19 cellular contexts compared by ENCODE assay signal in genomic region chr5:126605525-126605924, GRCh38. TPM values are rescaled to one million over a fixed set of nuclear protein-coding genes. Genes with fewer than 3 reads are reported as not detected.
DNase-seq lines count a peak whose midpoint lies in the region; ATAC-seq and TF ChIP-seq lines count a peak whose summit lies in the region.
"Had no signal": no experiment of that assay in that cellular context is flagged by ENCODE, and none has a peak within 500 bp of the region (broad histone marks: within the 10 kb centered on the region; RNA-seq: fewer than 3 reads in every experiment).

No MANE protein-coding gene starts in this region.

- no peaks in the 10 kb centered on the region for H3K9me2 ChIP-seq in neural cell (ENCODE audit: insufficient read depth, low read length)

- peaks cover 29 to 52% of the 10 kb centered on the region in 2 donors for H3K36me3 Mint-ChIP-seq in CD4-positive, alpha-beta memory T cell
- peaks cover 32% of the 10 kb centered on the region for H3K36me3 Mint-ChIP-seq in HFFc6 (ENCODE audit: low read depth)
- peaks cover 56% of the 10 kb centered on the region for H3K36me3 Mint-ChIP-seq in activated T-helper 2 cell treated with anti-CD3 and anti-CD28 coated beads, Interferon-gamma antibody, Interleukin-2, Interleukin-4, amounts not matched to agents 10 μg/mL and 5 μg/mL and 100 μg/mL, durations not matched to agents 14 hours and 24 hours and 36 hours (ENCODE audit: low read depth)

- H3K4me3 ChIP-seq in CD4-positive, alpha-beta memory T cell (ENCODE audit: low read length in 2 of 2): no peak overlapping the region
- H3K4me3 ChIP-seq in neural cell (ENCODE audit: low read length): peak overlapping the region; percentile 38
- H3K4me3 ChIP-seq: ovary, skin epidermis, tibial nerve had no signal

- H3K9me3 ChIP-seq in CD4-positive, alpha-beta memory T cell (ENCODE audit: control insufficient read depth in 1 of 2, low read length in 2 of 2): no peaks in the 10 kb centered on the region
- H3K9me3 ChIP-seq in neural cell (ENCODE audit: low read length): no peaks in the 10 kb centered on the region
- H3K9me3 ChIP-seq: BE2C, ovary, tibial nerve had no signal

- H3K27ac Mint-ChIP-seq in CD4-positive, alpha-beta memory T cell: peak overlapping the region in 4 of 7 donors; percentile 10 to 82 (median 62)
- H3K27ac Mint-ChIP-seq in HFFc6: no peak overlapping the region
- H3K27ac Mint-ChIP-seq in activated T-helper 2 cell treated with anti-CD3 and anti-CD28 coated beads, Interferon-gamma antibody, Interleukin-2, Interleukin-4, amounts not matched to agents 10 μg/mL and 5 μg/mL and 100 μg/mL, durations not matched to agents 14 hours and 24 hours and 36 hours: no peak overlapping the region
- H3K27ac Mint-ChIP-seq: activated naive CD4-positive, alpha-beta T cell treated with anti-CD3 and anti-CD28 coated beads for 36 hours; dendritic cell treated with granulocyte-macrophage colony-stimulating factor and Interleukin-4, amounts not matched to agents 40 ng/mL and 50 ng/mL, for 4 days had no signal

- H4K20me1 ChIP-seq in neural cell (ENCODE audit: insufficient read depth): no peaks in the 10 kb centered on the region

- TF ChIP-seq RAD21 in neural cell (conservative IDR thresholded peaks at IDR 0.05): no peak

- no peaks in the 10 kb centered on the region for H3F3A ChIP-seq in neural cell (ENCODE audit: insufficient read depth, low read length, poor library complexity, severe bottlenecking)

- no peak overlapping the region for H3K9ac ChIP-seq in neural cell (ENCODE audit: low read length)

- no peak for ATAC-seq in HG02884 (IDR thresholded peaks at IDR 0.05; ENCODE audit: unreplicated experiment)

- no peaks in the 10 kb centered on the region for H3K27me3 Mint-ChIP-seq in CD4-positive, alpha-beta memory T cell
- no peaks in the 10 kb centered on the region; the same call in 1 of the 2 replicates for H3K27me3 Mint-ChIP-seq in HFFc6 (ENCODE audit: insufficient read depth)
- H3K27me3 Mint-ChIP-seq in activated T-helper 2 cell treated with anti-CD3 and anti-CD28 coated beads, Interferon-gamma antibody, Interleukin-2, Interleukin-4, amounts not matched to agents 10 μg/mL and 5 μg/mL and 100 μg/mL, durations not matched to agents 14 hours and 24 hours and 36 hours (ENCODE audit: low read depth): no peaks in the 10 kb centered on the region
- H3K27me3 Mint-ChIP-seq: dendritic cell treated with granulocyte-macrophage colony-stimulating factor and Interleukin-4, amounts not matched to agents 40 ng/mL and 50 ng/mL, for 4 days had no signal

- H3K79me2 ChIP-seq in neural cell (replicated peaks; ENCODE audit: insufficient read depth, low read length): peaks cover 49% of the 10 kb centered on the region

- TF ChIP-seq CTCF in HFFc6 (IDR thresholded peaks at IDR 0.05) (no peak), neural cell (IDR thresholded peaks at IDR 0.05; ENCODE audit: poor library complexity, severe bottlenecking) (no peak)

- intact Hi-C loops in CD4-positive, alpha-beta memory T cell (cut with micrococcal nuclease): no loop called here
- intact Hi-C loops in activated T-helper 2 cell treated with anti-CD3 and anti-CD28 coated beads, Interferon-gamma antibody, Interleukin-2, Interleukin-4, amounts not matched to agents 10 μg/mL and 5 μg/mL and 100 μg/mL, durations not matched to agents 14 hours and 24 hours and 36 hours (cut with micrococcal nuclease): no loop called here

- H3K4me1 Mint-ChIP-seq in CD4-positive, alpha-beta memory T cell: peaks cover 35 to 70% (median 52%) of the 10 kb centered on the region in 4 donors
- H3K4me1 Mint-ChIP-seq in HFFc6 (ENCODE audit: low read depth): peaks cover 30% of the 10 kb centered on the region
- H3K4me1 Mint-ChIP-seq in activated T-helper 2 cell treated with anti-CD3 and anti-CD28 coated beads, Interferon-gamma antibody, Interleukin-2, Interleukin-4, amounts not matched to agents 10 μg/mL and 5 μg/mL and 100 μg/mL, durations not matched to agents 14 hours and 24 hours and 36 hours (ENCODE audit: low read depth): peaks cover 26% of the 10 kb centered on the region

- H2AFZ ChIP-seq in neural cell (ENCODE audit: low read depth, low read length): no peak overlapping the region

- POLR2A ChIA-PET in CD4-positive, alpha-beta memory T cell (lab: Charles Lee; ENCODE audit: partially characterized antibody): interaction anchor here (0.6 kb wide), 1 partner anchor 245 kb away, joined by 3 read pairs; no protein-coding TSS in a partner anchor

- no peak overlapping the region for H3K27ac ChIP-seq in CD4-positive, alpha-beta memory T cell (ENCODE audit: low read depth, low read length)
- H3K27ac ChIP-seq in neural cell (ENCODE audit: low read length): no peak overlapping the region
- H3K27ac ChIP-seq: ovary, skin epidermis, tibial nerve, WERI-Rb-1 had no signal

- H3K4me1 ChIP-seq in CD4-positive, alpha-beta memory T cell (ENCODE audit: insufficient read depth, low read length): peaks cover 42% of the 10 kb centered on the region
- H3K4me1 ChIP-seq: BE2C had no signal

- TF ChIP-seq EP300 in neural cell (conservative IDR thresholded peaks at IDR 0.05; ENCODE audit: poor library complexity, severe bottlenecking): no peak

- no peaks in the 10 kb centered on the region for H3K27me3 ChIP-seq in CD4-positive, alpha-beta memory T cell (ENCODE audit: insufficient read depth, low read length)
- H3K27me3 ChIP-seq in neural cell (ENCODE audit: insufficient read depth, low read depth, low read length): no peaks in the 10 kb centered on the region
- H3K27me3 ChIP-seq: BE2C, ovary, tibial nerve had no signal

- H3K4me3 Mint-ChIP-seq in CD4-positive, alpha-beta memory T cell: peak overlapping the region in 5 of 8 donors; percentile 4 to 67 (median 38)
- peak overlapping the region; percentile 7; the same call in 1 of the 2 replicates for H3K4me3 Mint-ChIP-seq in HFFc6
- H3K4me3 Mint-ChIP-seq in activated T-helper 2 cell treated with anti-CD3 and anti-CD28 coated beads, Interferon-gamma antibody, Interleukin-2, Interleukin-4, amounts not matched to agents 10 μg/mL and 5 μg/mL and 100 μg/mL, durations not matched to agents 14 hours and 24 hours and 36 hours (ENCODE audit: low read depth): peak overlapping the region; percentile 10
- H3K4me3 Mint-ChIP-seq: activated naive CD4-positive, alpha-beta T cell treated with anti-CD3 and anti-CD28 coated beads for 36 hours; dendritic cell treated with granulocyte-macrophage colony-stimulating factor and Interleukin-4, amounts not matched to agents 40 ng/mL and 50 ng/mL, for 4 days had no signal

- H3K36me3 ChIP-seq in CD4-positive, alpha-beta memory T cell (ENCODE audit: insufficient read depth, low read length): peaks cover 40% of the 10 kb centered on the region
- no peaks in the 10 kb centered on the region for H3K36me3 ChIP-seq in neural cell (ENCODE audit: insufficient read depth, low read length)
- H3K36me3 ChIP-seq: ovary had no signal

- CTCF ChIA-PET in CD4-positive, alpha-beta memory T cell (lab: Charles Lee; ENCODE audit: partially characterized antibody): no interaction called here

- H3K9me3 Mint-ChIP-seq in CD4-positive, alpha-beta memory T cell: no peaks in the 10 kb centered on the region
- no peaks in the 10 kb centered on the region for H3K9me3 Mint-ChIP-seq in HFFc6
- H3K9me3 Mint-ChIP-seq in activated T-helper 2 cell treated with anti-CD3 and anti-CD28 coated beads, Interferon-gamma antibody, Interleukin-2, Interleukin-4, amounts not matched to agents 10 μg/mL and 5 μg/mL and 100 μg/mL, durations not matched to agents 14 hours and 24 hours and 36 hours: no peaks in the 10 kb centered on the region
- H3K9me3 Mint-ChIP-seq: activated naive CD4-positive, alpha-beta T cell treated with anti-CD3 and anti-CD28 coated beads for 36 hours; dendritic cell treated with granulocyte-macrophage colony-stimulating factor and Interleukin-4, amounts not matched to agents 40 ng/mL and 50 ng/mL, for 4 days had no signal

- no peak for DNase-seq in CD4-positive, alpha-beta memory T cell
- DNase-seq in HFFc6 (no peak), NCI-H2081 treated with DMSO at 0.1 percent for 48 hours (lab: John Stamatoyannopoulos, UW) (no peak), activated gamma-delta T cell (lab: John Stamatoyannopoulos, UW) (no peak)
- no peak for DNase-seq in activated T-helper 2 cell treated with anti-CD3 and anti-CD28 coated beads, Interferon-gamma antibody, Interleukin-2, Interleukin-4, amounts not matched to agents 10 μg/mL and 5 μg/mL and 100 μg/mL, durations not matched to agents 14 hours and 24 hours and 36 hours (ENCODE audit: low spot score)
- DNase-seq: activated naive CD4-positive, alpha-beta T cell treated with anti-CD3 and anti-CD28 coated beads for 36 hours; BE2C; mesendoderm; NCI-H1092 treated with DMSO at 0.1 percent for 48 hours; NCI-H774; ovary; stimulated activated CD4-positive, alpha-beta T cell treated with anti-CD3 and anti-CD28 coated beads, Interleukin-4, amount 100 ng/mL, for 4 hours; T-helper 1 cell; WERI-Rb-1 had no signal

- peak overlapping the region; percentile 38 for H3K4me2 ChIP-seq in neural cell (ENCODE audit: low read length)

RNA-seq across cellular contexts. Expression of gene PHAX, which starts 4.8 kb away (rescaled TPM):
- 10 to 100 TPM; 41.2 to 43.4 TPM for total RNA-seq in CD4-positive, alpha-beta memory T cell
- 100 to 1,000 TPM in 1 of 2 donors, 10 to 100 TPM in 1; 59.9 to 112 TPM for polyA plus RNA-seq in CD4-positive, alpha-beta memory T cell
- 10 to 100 TPM; 48.2 to 70.8 (median 67.0) TPM for total RNA-seq in HFFc6 (2021; fragmentation: NEBNext Ultra II Directional; extraction: Animal tissue kit (Norgen Biotek cat#: 25700))
- total RNA-seq in activated T-helper 2 cell treated with anti-CD3 and anti-CD28 coated beads, Interferon-gamma antibody, Interleukin-2, Interleukin-4, amounts not matched to agents 10 μg/mL and 5 μg/mL and 100 μg/mL, durations not matched to agents 14 hours and 24 hours and 36 hours: 45.3 and 47.7 TPM in 2 replicates
- 36.7 and 42.3 TPM in 2 replicates for polyA plus RNA-seq in neural cell
- 87.6 and 93.7 TPM in 2 replicates for polyA minus RNA-seq in neural cell

RNA-seq across cellular contexts. Expression of gene ALDH7A1, which starts 10.5 kb away (rescaled TPM):
- 1 to 10 TPM; 1.3 to 2.2 TPM for total RNA-seq in CD4-positive, alpha-beta memory T cell
- 1 to 10 TPM; 1.4 to 4.8 TPM for polyA plus RNA-seq in CD4-positive, alpha-beta memory T cell
- total RNA-seq in HFFc6 (2021; fragmentation: NEBNext Ultra II Directional; extraction: Animal tissue kit (Norgen Biotek cat#: 25700)): 10 to 100 TPM; 81.1 to 99.9 (median 90.6) TPM
- total RNA-seq in activated T-helper 2 cell treated with anti-CD3 and anti-CD28 coated beads, Interferon-gamma antibody, Interleukin-2, Interleukin-4, amounts not matched to agents 10 μg/mL and 5 μg/mL and 100 μg/mL, durations not matched to agents 14 hours and 24 hours and 36 hours: 3.1 and 3.5 TPM in 2 replicates
- polyA plus RNA-seq in neural cell: 23.4 and 26.4 TPM in 2 replicates
- 44.8 and 49.7 TPM in 2 replicates for polyA minus RNA-seq in neural cell

Comparison
In these comparisons a context has a peak if more than half of its experiments do, and no peak if none do; other contexts are left out.
1. H3K27ac Mint-ChIP-seq: peak in CD4-positive, alpha-beta memory T cell (4 of 7); none in HFFc6 (single experiment) and activated T-helper 2 cell treated with anti-CD3 and anti-CD28 coated beads, Interferon-gamma antibody, Interleukin-2, Interleukin-4, amounts not matched to agents 10 μg/mL and 5 μg/mL and 100 μg/mL, durations not matched to agents 14 hours and 24 hours and 36 hours (single experiment).
2. RNA of gene ALDH7A1, which starts 10.5 kb away (total RNA-seq): 81.1 to 99.9 TPM in HFFc6; 3.1 to 3.5 TPM in activated T-helper 2 cell treated with anti-CD3 and anti-CD28 coated beads, Interferon-gamma antibody, Interleukin-2, Interleukin-4, amounts not matched to agents 10 μg/mL and 5 μg/mL and 100 μg/mL, durations not matched to agents 14 hours and 24 hours and 36 hours and 1.3 to 2.2 TPM in CD4-positive, alpha-beta memory T cell; every median in the first group is over 10 times any median in the second.
3. Peak in every context shown above with its lines, with median percentiles within 50 percentile points of each other: H3K4me3 Mint-ChIP-seq.